In genomic region chr2:162317058-162317742, GRCh38 we compare ENCODE assay signal across 8 cellular contexts. TPM values are rescaled to one million over a fixed set of nuclear protein-coding genes. Genes with fewer than 3 reads are reported as not detected.
DNase-seq lines count a peak whose midpoint lies in the region; ATAC-seq and TF ChIP-seq lines count a peak whose summit lies in the region.

No MANE protein-coding gene starts in this region.

- intact Hi-C loops in OCI-LY7 (cut with micrococcal nuclease; ENCODE audit: unreplicated experiment) = loop anchor here (1.0 kb wide), 1 partner anchor 27 kb away; the partner anchor contains the start of gene GCA
- intact Hi-C loops in prostate gland (cut with DNase I) = no loop called here

- no peaks in the 10 kb centered on the region for H3K36me3 ChIP-seq in OCI-LY7 (ENCODE audit: insufficient read depth, low read length)
- H3K36me3 ChIP-seq in prostate gland = no peaks in the 10 kb centered on the region

- DNase-seq in ELR (ENCODE audit: low read depth) (peak; percentile 30), OCI-LY7 (ENCODE audit: low spot score) (peak; percentile 30), epithelial cell of prostate (ENCODE audit: low read depth, low spot score) (no peak), prostate gland (ENCODE audit: low spot score) (no peak), amygdala (lab: John Stamatoyannopoulos, UW) (no peak), cerebellar cortex (ENCODE audit: low spot score) (no peak)

- peak overlapping the region; percentile 74 for H3K27ac ChIP-seq in OCI-LY7 (ENCODE audit: low read depth, low read length, poor library complexity, severe bottlenecking)
- H3K27ac ChIP-seq in epithelial cell of prostate = peak overlapping the region; percentile 76
- H3K27ac ChIP-seq in prostate gland = peak overlapping the region; percentile 86 to 96

- no TSS peak for BruUV-seq in OCI-LY7 (replicated peaks; lab: Mats Ljungman, UMichigan)

- no peak for TF ChIP-seq POLR2A in prostate gland (IDR thresholded peaks at IDR 0.05)

- H3K27me3 ChIP-seq in prostate gland (replicated peaks; ENCODE audit: insufficient read depth) = no peaks in the 10 kb centered on the region

- H3K4me3 ChIP-seq in OCI-LY7 (ENCODE audit: low read depth, low read length, poor library complexity, severe bottlenecking) = peak overlapping the region; percentile 100
- peak overlapping the region; percentile 62 to 80 for H3K4me3 ChIP-seq in prostate gland

- ATAC-seq in GM19023 (IDR thresholded peaks at IDR 0.05; ENCODE audit: unreplicated experiment) (no peak), HG03565 (IDR thresholded peaks at IDR 0.05; ENCODE audit: unreplicated experiment) (no peak)

- TF ChIP-seq CTCF in OCI-LY7 (conservative IDR thresholded peaks at IDR 0.05; ENCODE audit: low read length) (no peak), prostate gland (IDR thresholded peaks at IDR 0.05) (no peak)

- H2AFZ ChIP-seq in OCI-LY7 (ENCODE audit: low read length) = peak overlapping the region; percentile 87

- H3K9me2 ChIP-seq in OCI-LY7 (ENCODE audit: insufficient read depth, low read length) = no peaks in the 10 kb centered on the region

- no peaks in the 10 kb centered on the region for H4K20me1 ChIP-seq in OCI-LY7 (ENCODE audit: insufficient read depth, low read length)

- WGBS in prostate gland = 84% methylated on average over 3 of the region's 3 CpGs

- peaks cover 25% of the 10 kb centered on the region for H3K79me2 ChIP-seq in OCI-LY7 (ENCODE audit: insufficient read depth, low read depth, low read length)

- no peaks in the 10 kb centered on the region for H3K9me3 ChIP-seq in OCI-LY7 (ENCODE audit: low read length)
- no peaks in the 10 kb centered on the region for H3K9me3 ChIP-seq in prostate gland

- H3K4me1 ChIP-seq in OCI-LY7 (ENCODE audit: insufficient read depth, low read length, poor library complexity, severe bottlenecking) = peaks cover 36% of the 10 kb centered on the region
- H3K4me1 ChIP-seq in prostate gland (replicated peaks) = no peaks in the 10 kb centered on the region

- H3K4me2 ChIP-seq in OCI-LY7 (ENCODE audit: low read length) = peak overlapping the region; percentile 72

- POLR2A ChIA-PET in OCI-LY7 (lab: Charles Lee) = interaction anchor here (0.8 to 1.4 kb wide), 4 partner anchors 9 to 26 kb away, joined by 3 to 4 read pairs (median 4); no protein-coding TSS in a partner anchor

- CTCF ChIA-PET in OCI-LY7 (lab: Charles Lee; ENCODE audit: unreplicated experiment) = interaction anchor here (1.0 kb wide), 1 partner anchor 19 kb away, joined by 3 read pairs; no protein-coding TSS in a partner anchor

RNA-seq across cellular contexts. Expression of gene IFIH1, which starts 1.3 kb away (rescaled TPM):
- 7.8 and 10.6 TPM in 2 replicates for total RNA-seq in OCI-LY7 (2014; rRNA removed; shearing (Covaris generic))
- total RNA-seq in OCI-LY7 (2022) = 12.3 and 13.6 TPM in 2 replicates
- 10 to 100 TPM; 13.1 to 14.7 TPM for total RNA-seq in prostate gland

RNA-seq across cellular contexts. Expression of gene GCA, which starts 26.7 kb away (rescaled TPM):
- 31.9 and 37.3 TPM in 2 replicates for total RNA-seq in OCI-LY7 (2014; rRNA removed; shearing (Covaris generic))
- total RNA-seq in OCI-LY7 (2022) = 38.4 and 43.9 TPM in 2 replicates
- 10 to 100 TPM; 29.5 to 42.9 TPM for total RNA-seq in prostate gland

Comparison
In these comparisons a context has a peak if more than half of its experiments do, and no peak if none do; other contexts are left out.
1. DNase-seq: peak in ELR (single experiment) and OCI-LY7 (single experiment); none in epithelial cell of prostate (single experiment), prostate gland (single experiment), amygdala (0 of 56) and cerebellar cortex (single experiment).
2. Peak in every context shown above with its lines, with median percentiles within 50 percentile points of each other: H3K27ac ChIP-seq.